26 cellular contexts compared by ENCODE assay signal in the genomic region with DNA sequence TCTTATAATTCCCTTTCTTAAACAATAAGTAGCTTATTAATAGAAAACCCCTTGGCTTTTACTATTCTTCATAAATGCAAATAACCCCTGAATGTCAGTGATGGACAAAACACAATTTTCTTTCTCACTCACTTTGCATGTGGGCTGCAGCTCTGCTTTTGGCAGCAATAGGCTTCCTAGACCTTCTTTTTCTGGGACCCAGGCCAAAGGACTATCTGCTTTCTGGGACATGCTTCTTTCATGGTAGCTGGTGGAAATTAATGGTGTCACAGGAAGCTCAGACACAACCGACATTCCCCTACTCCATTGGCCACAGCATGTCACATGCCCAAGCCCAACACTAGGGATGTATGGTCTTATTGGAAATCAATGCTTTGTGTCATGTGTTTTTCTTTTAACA.
DNase-seq lines count a peak whose midpoint lies in the region; ATAC-seq and TF ChIP-seq lines count a peak whose summit lies in the region.
"Had no signal": no experiment of that assay in that cellular context is flagged by ENCODE, and none has a peak within 500 bp of the region (broad histone marks: within the 10 kb centered on the region; RNA-seq: fewer than 3 reads in every experiment).

No MANE protein-coding gene starts in this region.

- no peak overlapping the region for H3K4me3 ChIP-seq in MG63
- no peak overlapping the region for H3K4me3 ChIP-seq in fibroblast of the aortic adventitia (ENCODE audit: low read depth, low read length)
- no peak overlapping the region for H3K4me3 ChIP-seq in GM23248
- H3K4me3 ChIP-seq: A549; BLaER1 treated with 17β-estradiol and CSF1 and Interleukin-3, amounts not matched to agents 10 nM and 100 nM; PC-9; SJSA1 had no signal

- POLR2A ChIA-PET in naive thymus-derived CD8-positive, alpha-beta T cell (lab: Charles Lee), result no interaction called here

- H3K4me3 Mint-ChIP-seq in naive thymus-derived CD8-positive, alpha-beta T cell, result no peak overlapping the region
- H3K4me3 Mint-ChIP-seq: CD4-positive, alpha-beta T cell; IgD-negative memory B cell had no signal

- H3K27me3 ChIP-seq in MG63, result no peaks in the 10 kb centered on the region
- no peaks in the 10 kb centered on the region for H3K27me3 ChIP-seq in GM23248 (replicated peaks; ENCODE audit: insufficient read depth)
- H3K27me3 ChIP-seq: BLaER1 treated with 17β-estradiol and CSF1 and Interleukin-3, amounts not matched to agents 10 nM and 100 nM; SJSA1 had no signal

- H3K27me3 Mint-ChIP-seq in naive thymus-derived CD8-positive, alpha-beta T cell, result peaks cover 1 to 7% (median 4%) of the 10 kb centered on the region in 5 donors
- H3K27me3 Mint-ChIP-seq: CD4-positive, alpha-beta T cell had no signal

- no peak overlapping the region for H3K9ac ChIP-seq in GM23248
- H3K9ac ChIP-seq: BLaER1 treated with 17β-estradiol and CSF1 and Interleukin-3, amounts not matched to agents 10 nM and 100 nM; KMS-11 had no signal

- H3K4me1 Mint-ChIP-seq in naive thymus-derived CD8-positive, alpha-beta T cell, result no peaks in the 10 kb centered on the region
- H3K4me1 Mint-ChIP-seq: IgD-negative memory B cell had no signal

- H2AFZ ChIP-seq in GM23248, result no peak overlapping the region
- H2AFZ ChIP-seq: PC-9 had no signal

- H3K79me2 ChIP-seq in GM23248 (ENCODE audit: insufficient read depth), result no peaks in the 10 kb centered on the region

- peaks cover 0 to 2% (median 0%) of the 10 kb centered on the region in 9 donors for H3K9me3 Mint-ChIP-seq in naive thymus-derived CD8-positive, alpha-beta T cell
- H3K9me3 Mint-ChIP-seq: CD4-positive, alpha-beta T cell had no signal

- H3K36me3 Mint-ChIP-seq in naive thymus-derived CD8-positive, alpha-beta T cell, result no peaks in the 10 kb centered on the region
- H3K36me3 Mint-ChIP-seq: IgD-negative memory B cell had no signal

- in situ Hi-C loops in GM23248 (cut with MboI), result no loop called here

- H3K9me3 ChIP-seq in MG63 (no peaks in the 10 kb centered on the region), GM23248 (ENCODE audit: low read depth) (no peaks in the 10 kb centered on the region)
- H3K9me3 ChIP-seq: A549; BLaER1 treated with 17β-estradiol and CSF1 and Interleukin-3, amounts not matched to agents 10 nM and 100 nM; SJSA1 had no signal

- no peaks in the 10 kb centered on the region for H3K9me2 ChIP-seq in GM23248 (ENCODE audit: insufficient read depth)

- H3K36me3 ChIP-seq in MG63, result no peaks in the 10 kb centered on the region
- no peaks in the 10 kb centered on the region for H3K36me3 ChIP-seq in GM23248 (ENCODE audit: low read depth)
- H3K36me3 ChIP-seq: BLaER1 treated with 17β-estradiol and CSF1 and Interleukin-3, amounts not matched to agents 10 nM and 100 nM; SJSA1 had no signal

- H3K27ac ChIP-seq in GM23248, result no peak overlapping the region
- H3K27ac ChIP-seq: A549; BLaER1 treated with 17β-estradiol and CSF1 and Interleukin-3, amounts not matched to agents 10 nM and 100 nM; HL-60; KMS-11; PC-9; SJSA1 had no signal

- no peak for TF ChIP-seq CTCF in fibroblast of the aortic adventitia (IDR thresholded peaks at IDR 0.05; ENCODE audit: insufficient read depth, low read length)

- H3K4me2 ChIP-seq in GM23248 (ENCODE audit: unreplicated experiment), result no peak overlapping the region
- H3K4me2 ChIP-seq: A549; BLaER1 treated with 17β-estradiol and CSF1 and Interleukin-3, amounts not matched to agents 10 nM and 100 nM; KMS-11; PC-9 had no signal

- H3K4me1 ChIP-seq in GM23248 (ENCODE audit: insufficient read depth), result peaks cover 20% of the 10 kb centered on the region
- H3K4me1 ChIP-seq: A549; BLaER1 treated with 17β-estradiol and CSF1 and Interleukin-3, amounts not matched to agents 10 nM and 100 nM; SJSA1 had no signal

- no peaks in the 10 kb centered on the region for H4K20me1 ChIP-seq in GM23248 (ENCODE audit: insufficient read depth)
- H4K20me1 ChIP-seq: BLaER1 treated with 17β-estradiol and CSF1 and Interleukin-3, amounts not matched to agents 10 nM and 100 nM had no signal

- DNase-seq in MG63, result peak; percentile 8
- DNase-seq in NCI-H446 (lab: John Stamatoyannopoulos, UW), result peak; percentile 78 to 87
- peak; percentile 8 for DNase-seq in astrocyte of the hippocampus (ENCODE audit: low read depth, low spot score)
- DNase-seq in fibroblast of the aortic adventitia (ENCODE audit: low read depth), result peak; percentile 49
- DNase-seq in naive thymus-derived CD8-positive, alpha-beta T cell, result no peak
- no peak for DNase-seq in GM23248
- DNase-seq in SW 1271 (lab: John Stamatoyannopoulos, UW), result no peak
- DNase-seq: AML-193; CD4-positive, alpha-beta T cell; NCI-H1048; NCI-H1417; NCI-H1694; NCI-H2029 treated with DMSO at 0.1 percent for 48 hours; NCI-H345; NCI-H524 treated with DMSO at 0.1 percent for 48 hours; NCI-H774; NK-92 treated with Interleukin-12 subunit alpha and Interleukin-12 subunit beta, amount 100 ng/mL, for 24 hours; PC-9; Right ventricle myocardium superior; RPMI8226 had no signal

- no peak overlapping the region for H3K27ac Mint-ChIP-seq in naive thymus-derived CD8-positive, alpha-beta T cell
- H3K27ac Mint-ChIP-seq: CD4-positive, alpha-beta T cell; IgD-negative memory B cell had no signal

- no peak for ATAC-seq in naive thymus-derived CD8-positive, alpha-beta T cell
- ATAC-seq: A549 had no signal

- 38 to 48% methylated on average over 1 of the region's 1 CpG for WGBS in GM23248 (ENCODE audit: low coverage in 1 of 2, low lambda C conversion rate in 2 of 2, missing lambda C conversion rate in 2 of 2), 2 experiments

- H3F3A ChIP-seq in GM23248 (ENCODE audit: insufficient read depth), result peaks cover 22% of the 10 kb centered on the region

Comparison
In these comparisons a context has a peak if more than half of its experiments do, and no peak if none do; other contexts are left out.
1. DNase-seq: peak in MG63 (single experiment), NCI-H446 (2 of 2), astrocyte of the hippocampus (single experiment) and fibroblast of the aortic adventitia (single experiment); none in naive thymus-derived CD8-positive, alpha-beta T cell (0 of 10), GM23248 (single experiment) and SW 1271 (0 of 2).